Comparison of ENCODE assay signal across 2 cellular contexts in genomic region chr12:105228494-105228893, GRCh38.
TF ChIP-seq lines count a peak whose summit lies in the region.

No MANE protein-coding gene starts in this region.

TF ChIP-seq in IMR-90, 13 proteins besides CTCF, POLR2A, EP300 and RAD21:
- TF ChIP-seq RCOR1 (IDR thresholded peaks at IDR 0.05; ENCODE audit: insufficient replicate concordance, low read length) = no peak
- no peak for TF ChIP-seq BHLHE40 (IDR thresholded peaks at IDR 0.05; ENCODE audit: low read depth, low read length)
- TF ChIP-seq MXI1 (IDR thresholded peaks at IDR 0.05; ENCODE audit: borderline replicate concordance, low read depth, low read length) = no peak
- TF ChIP-seq USF2 (IDR thresholded peaks at IDR 0.05; ENCODE audit: low read depth, low read length) = no peak
- peak; percentile 86 for TF ChIP-seq MAFK (IDR thresholded peaks at IDR 0.05; ENCODE audit: low read depth, low read length)
- TF ChIP-seq FOS (IDR thresholded peaks at IDR 0.05; ENCODE audit: low read depth, low read length) = no peak
- TF ChIP-seq ELK1 (IDR thresholded peaks at IDR 0.05; ENCODE audit: borderline replicate concordance, low read depth, low read length) = no peak
- no peak for TF ChIP-seq NFE2L2 (IDR thresholded peaks at IDR 0.05; ENCODE audit: low read depth, low read length)

TF ChIP-seq in K562, 482 proteins besides CTCF, POLR2A, EP300 and RAD21:
- TF ChIP-seq PTBP1 (IDR thresholded peaks at IDR 0.05; ENCODE audit: low read depth, low read length) (no peak), C11orf30 (IDR thresholded peaks at IDR 0.05; ENCODE audit: low read depth) (0 out of 2 replicates have a peak, but pooled peaks have one; percentile 12), RAD51 (IDR thresholded peaks at IDR 0.05; ENCODE audit: borderline replicate concordance, low read depth) (no peak), TBL1XR1 (IDR thresholded peaks at IDR 0.05; ENCODE audit: low read length in 2 of 2) (no peak), HBP1 (CRISPR knock-in tag; IDR thresholded peaks at IDR 0.05) (no peak), ZNF316 (IDR thresholded peaks at IDR 0.05) (peak; percentile 51; the same call in 1 of the 2 replicates), MAFF (IDR thresholded peaks at IDR 0.05; ENCODE audit: low read length) (no peak), TFAM (CRISPR knock-in tag; conservative IDR thresholded peaks at IDR 0.05) (no peak), PML (IDR thresholded peaks at IDR 0.05; ENCODE audit: low read length) (no peak), TOE1 (IDR thresholded peaks at IDR 0.05; ENCODE audit: borderline replicate concordance) (no peak), TOE1 (CRISPR knock-in tag; IDR thresholded peaks at IDR 0.05; ENCODE audit: borderline replicate concordance, low read depth) (no peak), TBP (optimal IDR thresholded peaks at IDR 0.05; ENCODE audit: low read depth, low read length) (no peak), PKNOX1 (IDR thresholded peaks at IDR 0.05) (no peak), FOXK2 (conservative IDR thresholded peaks at IDR 0.05 in 1 of 2, IDR thresholded peaks at IDR 0.05 in 1 of 2; ENCODE audit: low read depth in 2 of 2) (no peak)
